ENCODE assay signal across 1 cellular context in the genomic region with DNA sequence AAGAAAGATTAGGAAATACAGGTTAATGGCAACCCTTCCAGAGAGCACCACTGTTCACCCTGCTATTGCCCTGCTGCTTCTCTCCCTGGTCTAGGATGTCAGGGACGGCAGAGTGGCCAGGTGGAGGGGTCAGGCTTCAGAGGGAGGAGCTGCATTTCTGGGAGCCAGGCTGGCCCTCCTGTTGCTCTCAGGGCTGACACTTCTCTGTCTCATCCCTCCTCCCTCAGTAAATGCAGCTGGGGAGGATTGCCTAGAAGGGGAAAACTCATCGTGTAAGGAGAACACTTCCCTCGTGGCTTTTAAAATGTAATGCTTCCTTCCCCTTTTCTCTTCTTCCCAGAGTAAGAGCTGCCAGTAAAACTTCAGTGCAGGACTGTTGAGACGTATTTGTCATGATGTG.
TF ChIP-seq lines count a peak whose summit lies in the region.

No MANE protein-coding gene starts in this region.

TF ChIP-seq in GM23338, 12 proteins besides CTCF, POLR2A, EP300 and RAD21 (continued from another document):
- TF ChIP-seq, protein P1, sequence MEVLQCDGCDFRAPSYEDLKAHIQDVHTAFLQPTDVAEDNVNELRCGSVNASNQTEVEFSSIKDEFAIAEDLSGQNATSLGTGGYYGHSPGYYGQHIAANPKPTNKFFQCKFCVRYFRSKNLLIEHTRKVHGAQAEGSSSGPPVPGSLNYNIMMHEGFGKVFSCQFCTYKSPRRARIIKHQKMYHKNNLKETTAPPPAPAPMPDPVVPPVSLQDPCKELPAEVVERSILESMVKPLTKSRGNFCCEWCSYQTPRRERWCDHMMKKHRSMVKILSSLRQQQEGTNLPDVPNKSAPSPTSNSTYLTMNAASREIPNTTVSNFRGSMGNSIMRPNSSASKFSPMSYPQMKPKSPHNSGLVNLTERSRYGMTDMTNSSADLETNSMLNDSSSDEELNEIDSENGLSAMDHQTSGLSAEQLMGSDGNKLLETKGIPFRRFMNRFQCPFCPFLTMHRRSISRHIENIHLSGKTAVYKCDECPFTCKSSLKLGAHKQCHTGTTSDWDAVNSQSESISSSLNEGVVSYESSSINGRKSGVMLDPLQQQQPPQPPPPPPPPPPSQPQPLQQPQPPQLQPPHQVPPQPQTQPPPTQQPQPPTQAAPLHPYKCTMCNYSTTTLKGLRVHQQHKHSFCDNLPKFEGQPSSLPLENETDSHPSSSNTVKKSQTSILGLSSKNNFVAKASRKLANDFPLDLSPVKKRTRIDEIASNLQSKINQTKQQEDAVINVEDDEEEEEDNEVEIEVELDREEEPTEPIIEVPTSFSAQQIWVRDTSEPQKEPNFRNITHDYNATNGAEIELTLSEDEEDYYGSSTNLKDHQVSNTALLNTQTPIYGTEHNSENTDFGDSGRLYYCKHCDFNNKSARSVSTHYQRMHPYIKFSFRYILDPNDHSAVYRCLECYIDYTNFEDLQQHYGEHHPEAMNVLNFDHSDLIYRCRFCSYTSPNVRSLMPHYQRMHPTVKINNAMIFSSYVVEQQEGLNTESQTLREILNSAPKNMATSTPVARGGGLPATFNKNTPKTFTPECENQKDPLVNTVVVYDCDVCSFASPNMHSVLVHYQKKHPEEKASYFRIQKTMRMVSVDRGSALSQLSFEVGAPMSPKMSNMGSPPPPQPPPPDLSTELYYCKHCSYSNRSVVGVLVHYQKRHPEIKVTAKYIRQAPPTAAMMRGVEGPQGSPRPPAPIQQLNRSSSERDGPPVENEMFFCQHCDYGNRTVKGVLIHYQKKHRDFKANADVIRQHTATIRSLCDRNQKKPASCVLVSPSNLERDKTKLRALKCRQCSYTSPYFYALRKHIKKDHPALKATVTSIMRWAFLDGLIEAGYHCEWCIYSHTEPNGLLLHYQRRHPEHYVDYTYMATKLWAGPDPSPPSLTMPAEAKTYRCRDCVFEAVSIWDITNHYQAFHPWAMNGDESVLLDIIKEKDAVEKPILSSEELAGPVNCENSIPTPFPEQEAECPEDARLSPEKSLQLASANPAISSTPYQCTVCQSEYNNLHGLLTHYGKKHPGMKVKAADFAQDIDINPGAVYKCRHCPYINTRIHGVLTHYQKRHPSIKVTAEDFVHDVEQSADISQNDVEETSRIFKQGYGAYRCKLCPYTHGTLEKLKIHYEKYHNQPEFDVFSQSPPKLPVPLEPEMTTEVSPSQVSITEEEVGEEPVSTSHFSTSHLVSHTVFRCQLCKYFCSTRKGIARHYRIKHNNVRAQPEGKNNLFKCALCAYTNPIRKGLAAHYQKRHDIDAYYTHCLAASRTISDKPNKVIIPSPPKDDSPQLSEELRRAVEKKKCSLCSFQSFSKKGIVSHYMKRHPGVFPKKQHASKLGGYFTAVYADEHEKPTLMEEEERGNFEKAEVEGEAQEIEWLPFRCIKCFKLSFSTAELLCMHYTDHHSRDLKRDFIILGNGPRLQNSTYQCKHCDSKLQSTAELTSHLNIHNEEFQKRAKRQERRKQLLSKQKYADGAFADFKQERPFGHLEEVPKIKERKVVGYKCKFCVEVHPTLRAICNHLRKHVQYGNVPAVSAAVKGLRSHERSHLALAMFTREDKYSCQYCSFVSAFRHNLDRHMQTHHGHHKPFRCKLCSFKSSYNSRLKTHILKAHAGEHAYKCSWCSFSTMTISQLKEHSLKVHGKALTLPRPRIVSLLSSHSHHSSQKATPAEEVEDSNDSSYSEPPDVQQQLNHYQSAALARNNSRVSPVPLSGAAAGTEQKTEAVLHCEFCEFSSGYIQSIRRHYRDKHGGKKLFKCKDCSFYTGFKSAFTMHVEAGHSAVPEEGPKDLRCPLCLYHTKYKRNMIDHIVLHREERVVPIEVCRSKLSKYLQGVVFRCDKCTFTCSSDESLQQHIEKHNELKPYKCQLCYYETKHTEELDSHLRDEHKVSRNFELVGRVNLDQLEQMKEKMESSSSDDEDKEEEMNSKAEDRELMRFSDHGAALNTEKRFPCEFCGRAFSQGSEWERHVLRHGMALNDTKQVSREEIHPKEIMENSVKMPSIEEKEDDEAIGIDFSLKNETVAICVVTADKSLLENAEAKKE (CRISPR knock-in tag; IDR thresholded peaks at IDR 0.05), result no peak
TF ChIP-seq in GM23338: peak in this region for 0.
